In genomic region chr1:44819594-44820327, GRCh38 we compare ENCODE assay signal across 1 cellular context.
TF ChIP-seq lines count a peak whose summit lies in the region.

No MANE protein-coding gene starts in this region.

TF ChIP-seq in HepG2, 621 proteins besides CTCF, POLR2A, EP300 and RAD21 (continued from another document):
- no peak for TF ChIP-seq ZNF512B (CRISPR knock-in tag; IDR thresholded peaks at IDR 0.05; ENCODE audit: borderline replicate concordance)
- no peak; the same call in 1 of the 2 replicates for TF ChIP-seq TRAFD1 (CRISPR knock-in tag; IDR thresholded peaks at IDR 0.05; ENCODE audit: borderline replicate concordance)
- no peak; the same call in 1 of the 2 replicates for TF ChIP-seq KLF13 (CRISPR knock-in tag; IDR thresholded peaks at IDR 0.05)
- peak; percentile 100 for TF ChIP-seq SNAPC2 (CRISPR knock-in tag; IDR thresholded peaks at IDR 0.05)
- TF ChIP-seq HMG20A (CRISPR knock-in tag; IDR thresholded peaks at IDR 0.05; ENCODE audit: borderline replicate concordance): no peak
- no peak for TF ChIP-seq ELK4 (CRISPR knock-in tag; IDR thresholded peaks at IDR 0.05; ENCODE audit: borderline replicate concordance)
- no peak for TF ChIP-seq MTA3 (CRISPR knock-in tag; IDR thresholded peaks at IDR 0.05)
- no peak; the same call in 1 of the 2 replicates for TF ChIP-seq ZBTB46 (CRISPR knock-in tag; IDR thresholded peaks at IDR 0.05; ENCODE audit: borderline replicate concordance)
- peak; percentile 19 for TF ChIP-seq TFDP1 (CRISPR knock-in tag; IDR thresholded peaks at IDR 0.05; ENCODE audit: borderline replicate concordance)
- TF ChIP-seq TERF1 (CRISPR knock-in tag; IDR thresholded peaks at IDR 0.05): no peak
- peak; percentile 18; the same call in 1 of the 2 replicates for TF ChIP-seq NKX3-1 (CRISPR knock-in tag; IDR thresholded peaks at IDR 0.05)
- TF ChIP-seq ARNTL (CRISPR knock-in tag; IDR thresholded peaks at IDR 0.05): peak; percentile 76
- TF ChIP-seq NR2C2 (CRISPR knock-in tag; IDR thresholded peaks at IDR 0.05; ENCODE audit: borderline replicate concordance): peak; percentile 63
- TF ChIP-seq ATF4 (CRISPR knock-in tag; IDR thresholded peaks at IDR 0.05): peak; percentile 68 to 76; a peak in 2 of 4 replicates
- no peak for TF ChIP-seq TAF15 (IDR thresholded peaks at IDR 0.05; ENCODE audit: low read depth, low read length, poor library complexity, severe bottlenecking)
- peak; percentile 9; the same call in 1 of the 2 replicates for TF ChIP-seq HOXA3 (CRISPR knock-in tag; IDR thresholded peaks at IDR 0.05)
- TF ChIP-seq RFXANK (CRISPR knock-in tag; IDR thresholded peaks at IDR 0.05): no peak; the same call in 1 of the 2 replicates
- TF ChIP-seq IKZF1 (IDR thresholded peaks at IDR 0.05): no peak
- no peak for TF ChIP-seq ZNF326 (CRISPR knock-in tag; IDR thresholded peaks at IDR 0.05; ENCODE audit: borderline replicate concordance)
- TF ChIP-seq SP140L (CRISPR knock-in tag; IDR thresholded peaks at IDR 0.05; ENCODE audit: borderline replicate concordance): peak; percentile 45; the same call in 1 of the 2 replicates
- TF ChIP-seq ZNF30 (CRISPR knock-in tag; IDR thresholded peaks at IDR 0.05): no peak
- TF ChIP-seq NFIB (CRISPR knock-in tag; IDR thresholded peaks at IDR 0.05; ENCODE audit: borderline replicate concordance): no peak
- TF ChIP-seq HOXA7 (CRISPR knock-in tag; IDR thresholded peaks at IDR 0.05): 0 out of 2 replicates have a peak, but pooled peaks have one; percentile 85
- TF ChIP-seq ZBTB4 (CRISPR knock-in tag; IDR thresholded peaks at IDR 0.05; ENCODE audit: borderline replicate concordance): peak; percentile 62; the same call in 1 of the 2 replicates
- TF ChIP-seq PITX1 (CRISPR knock-in tag; IDR thresholded peaks at IDR 0.05): peak; percentile 75
